ENCODE assay signal across 22 cellular contexts in genomic region chr5:84985148-84985547, GRCh38.
"Had no signal": no experiment of that assay in that cellular context is flagged by ENCODE, and none has a peak within 500 bp of the region (broad histone marks: within the 10 kb centered on the region; RNA-seq: fewer than 3 reads in every experiment).

No MANE protein-coding gene starts in this region.

- H3K9ac ChIP-seq: SK-N-SH had no signal

- FAIRE-seq: HTR-8/SVneo, RCC 7860 had no signal

- H3K9me3 ChIP-seq: MG63, SK-N-SH had no signal

- H3K4me2 ChIP-seq: SK-N-SH had no signal

- H3K27me3 ChIP-seq: MG63 had no signal

- H3K4me3 ChIP-seq: MG63 had no signal

- DNase-seq: Karpas-422, KG1, MG63, NCI-H1092, NCI-H1105 treated with DMSO at 0.1 percent for 48 hours, NCI-H1417 treated with DMSO at 0.1 percent for 48 hours, NCI-H146, NCI-H1694 treated with DMSO at 0.1 percent for 48 hours, NCI-H1930, NCI-H2081, NCI-H2107, NCI-H2227 treated with DMSO at 0.1 percent for 48 hours, NCI-H524, NCI-H526 treated with DMSO at 0.1 percent for 48 hours, NCI-H82, Right ventricle myocardium superior, RPMI8226, SIG-M5, SK-N-SH had no signal

- H3K27ac ChIP-seq: HL-60 had no signal

- H3K36me3 ChIP-seq: MG63 had no signal
